Comparison of ENCODE assay signal across 17 cellular contexts in genomic region chr10:28897617-28898464, GRCh38.
A peak's percentile ranks its signal among the peaks of the same experiment; 100 is the strongest.
DNase-seq lines count a peak whose midpoint lies in the region; ATAC-seq and TF ChIP-seq lines count a peak whose summit lies in the region.
"Had no signal": no experiment of that assay in that cellular context is flagged by ENCODE, and none has a peak within 500 bp of the region (broad histone marks: within the 10 kb centered on the region; RNA-seq: fewer than 3 reads in every experiment).

No MANE protein-coding gene starts in this region.

- H3K4me1 ChIP-seq in thyroid gland = no peaks in the 10 kb centered on the region
- H3K4me1 ChIP-seq: adrenal gland had no signal

- no peaks in the 10 kb centered on the region for H3K9me3 ChIP-seq in thyroid gland
- H3K9me3 ChIP-seq: adrenal gland had no signal

- TF ChIP-seq POLR2A in thyroid gland (IDR thresholded peaks at IDR 0.05) = no peak

- TF ChIP-seq CTCF in thyroid gland (IDR thresholded peaks at IDR 0.05) = no peak

- DNase-seq in Right ventricle myocardium inferior (ENCODE audit: missing footprints) (no peak), cardiac septum (ENCODE audit: low spot score) (no peak), Right ventricle myocardium superior (peak; percentile 64), midbrain (lab: John Stamatoyannopoulos, UW) (peak; percentile 20), thyroid gland (peak; percentile 15 to 25)
- DNase-seq in activated CD4-positive, alpha-beta T cell treated with anti-CD3 and anti-CD28 coated beads for 4 hours = no peak
- no peak for DNase-seq in stimulated activated CD4-positive, alpha-beta T cell treated with anti-CD3 and anti-CD28 coated beads, Interleukin-12 subunit alpha, Interleukin-12 subunit beta, amount 100 ng/mL, for 4 hours
- DNase-seq: 8988T; activated CD8-positive, alpha-beta T cell treated with anti-CD3 and anti-CD28 coated beads for 36 hours; adrenal gland; CD8-positive, alpha-beta T cell; cortex of kidney; kidney; MM.1S; NCI-H82; stimulated activated naive CD4-positive, alpha-beta T cell treated with Interleukin-2 at 50 U/mL for 16 hours had no signal

- intact Hi-C loops in Right ventricle myocardium inferior (cut with DNase I) (loop anchor here (2.0 to 5.0 kb wide), 3 partner anchors 87 to 221 kb away; partner anchors contain the start of gene BAMBI), cardiac septum (cut with DNase I) (loop anchor here (5.0 kb wide), 1 partner anchor 91 kb away; no protein-coding TSS in a partner anchor), Right ventricle myocardium superior (cut with DNase I) (loop anchor here (10.0 kb wide), 1 partner anchor 213 kb away; no protein-coding TSS in a partner anchor), thyroid gland (cut with DNase I) (no loop called here)

- ATAC-seq in Right ventricle myocardium inferior = peak; percentile 96
- ATAC-seq in Right ventricle myocardium superior (ENCODE audit: poor library complexity) = peak; percentile 96
- no peak for ATAC-seq in GM21381 (IDR thresholded peaks at IDR 0.05; ENCODE audit: unreplicated experiment)
- ATAC-seq: activated CD8-positive, alpha-beta T cell treated with anti-CD3 and anti-CD28 coated beads for 36 hours; CD8-positive, alpha-beta T cell had no signal

- 39 to 56% methylated on average over 23 of the region's 23 CpGs for WGBS in thyroid gland, 2 donors

- H3K36me3 ChIP-seq in thyroid gland = no peaks in the 10 kb centered on the region
- H3K36me3 ChIP-seq: adrenal gland had no signal

- no peak overlapping the region for H3K27ac ChIP-seq in thyroid gland
- H3K27ac ChIP-seq: adrenal gland had no signal

- H3K27me3 ChIP-seq in thyroid gland = no peaks in the 10 kb centered on the region
- H3K27me3 ChIP-seq: adrenal gland had no signal

- H3K4me3 ChIP-seq in thyroid gland (replicated peaks in 1 of 3) = no peak overlapping the region
- H3K4me3 ChIP-seq: adrenal gland had no signal

Comparison
In these comparisons a context has a peak if more than half of its experiments do, and no peak if none do; other contexts are left out.
1. DNase-seq: peak in Right ventricle myocardium superior (single experiment), midbrain (single experiment) and thyroid gland (2 of 2); none in Right ventricle myocardium inferior (single experiment), cardiac septum (single experiment), activated CD4-positive, alpha-beta T cell treated with anti-CD3 and anti-CD28 coated beads for 4 hours (0 of 2) and stimulated activated CD4-positive, alpha-beta T cell treated with anti-CD3 and anti-CD28 coated beads, Interleukin-12 subunit alpha, Interleukin-12 subunit beta, amount 100 ng/mL, for 4 hours (single experiment).